ENCODE assay signal across 33 cellular contexts in genomic region chr15:52609593-52609992, GRCh38.
"Had no signal": no experiment of that assay in that cellular context is flagged by ENCODE, and none has a peak within 500 bp of the region (broad histone marks: within the 10 kb centered on the region; RNA-seq: fewer than 3 reads in every experiment).

No MANE protein-coding gene starts in this region.

- H3K36me3 Mint-ChIP-seq: activated naive CD8-positive, alpha-beta T cell treated with anti-CD3 and anti-CD28 coated beads for 36 hours had no signal

- H3K4me3 Mint-ChIP-seq: activated CD4-positive, alpha-beta memory T cell treated with anti-CD3 and anti-CD28 coated beads for 36 hours; activated CD4-positive, alpha-beta T cell treated with anti-CD3 and anti-CD28 coated beads for 36 hours; activated CD4-positive, alpha-beta T cell treated with anti-CD3 and anti-CD28 coated beads, Interleukin-2, amount 10 ng/mL, durations not matched to agents 24 days and 14 days; activated CD8-positive, alpha-beta memory T cell treated with anti-CD3 and anti-CD28 coated beads, Interleukin-2, amount 10 ng/mL, durations not matched to agents 7 days and 5 days; activated CD8-positive, alpha-beta T cell treated with anti-CD3 and anti-CD28 coated beads, Interleukin-2, amount 10 ng/mL, durations not matched to agents 7 days and 5 days; activated naive CD4-positive, alpha-beta T cell treated with anti-CD3 and anti-CD28 coated beads for 36 hours; activated naive CD4-positive, alpha-beta T cell treated with anti-CD3 and anti-CD28 coated beads, Interleukin-2, amount 50 U/mL, for 24 hours; activated naive CD8-positive, alpha-beta T cell treated with anti-CD3 and anti-CD28 coated beads for 36 hours; activated naive CD8-positive, alpha-beta T cell treated with anti-CD3 and anti-CD28 coated beads, Interleukin-2, amount 50 U/mL, for 24 hours; activated T-helper 1 cell treated with anti-CD3 and anti-CD28 coated beads, Interleukin-12 subunit alpha, Interleukin-12 subunit beta, Interleukin-2, Interleukin-4 antibody, amounts not matched to agents 30 ng/mL and 10 ng/mL and 1 ng/mL, durations not matched to agents 14 hours and 24 hours and 36 hours had no signal

- H3K27ac ChIP-seq: adrenal gland, body of pancreas, epithelial cell of prostate, esophagus squamous epithelium, gastroesophageal sphincter had no signal

- H3K4me1 Mint-ChIP-seq: activated CD4-positive, alpha-beta T cell treated with anti-CD3 and anti-CD28 coated beads for 36 hours; activated CD4-positive, alpha-beta T cell treated with anti-CD3 and anti-CD28 coated beads, Interleukin-2, amount 10 ng/mL, durations not matched to agents 24 days and 14 days; activated CD8-positive, alpha-beta memory T cell treated with anti-CD3 and anti-CD28 coated beads, Interleukin-2, amount 10 ng/mL, durations not matched to agents 7 days and 5 days; activated naive CD4-positive, alpha-beta T cell treated with anti-CD3 and anti-CD28 coated beads, Interleukin-2, amount 50 U/mL, for 24 hours; activated naive CD8-positive, alpha-beta T cell treated with anti-CD3 and anti-CD28 coated beads for 36 hours; activated naive CD8-positive, alpha-beta T cell treated with anti-CD3 and anti-CD28 coated beads, Interleukin-2, amount 50 U/mL, for 24 hours had no signal

- H3K4me3 ChIP-seq: adrenal gland, body of pancreas, esophagus squamous epithelium, gastroesophageal sphincter had no signal

- H3K27me3 ChIP-seq: adrenal gland, body of pancreas, esophagus squamous epithelium, gastroesophageal sphincter had no signal

- H3K9me3 ChIP-seq: adrenal gland, body of pancreas, esophagus squamous epithelium, gastroesophageal sphincter had no signal

- H3K27ac Mint-ChIP-seq: activated CD4-positive, alpha-beta memory T cell treated with anti-CD3 and anti-CD28 coated beads for 36 hours; activated CD4-positive, alpha-beta T cell treated with anti-CD3 and anti-CD28 coated beads for 36 hours; activated CD4-positive, alpha-beta T cell treated with anti-CD3 and anti-CD28 coated beads, Interleukin-2, amount 10 ng/mL, durations not matched to agents 24 days and 14 days; activated CD8-positive, alpha-beta memory T cell treated with anti-CD3 and anti-CD28 coated beads, Interleukin-2, amount 10 ng/mL, durations not matched to agents 7 days and 5 days; activated CD8-positive, alpha-beta T cell treated with anti-CD3 and anti-CD28 coated beads, Interleukin-2, amount 10 ng/mL, durations not matched to agents 7 days and 5 days; activated naive CD4-positive, alpha-beta T cell treated with anti-CD3 and anti-CD28 coated beads for 36 hours; activated naive CD4-positive, alpha-beta T cell treated with anti-CD3 and anti-CD28 coated beads, Interleukin-2, amount 50 U/mL, for 24 hours; activated naive CD8-positive, alpha-beta T cell treated with anti-CD3 and anti-CD28 coated beads for 36 hours; activated naive CD8-positive, alpha-beta T cell treated with anti-CD3 and anti-CD28 coated beads, Interleukin-2, amount 50 U/mL, for 24 hours; activated T-helper 1 cell treated with anti-CD3 and anti-CD28 coated beads, Interleukin-12 subunit alpha, Interleukin-12 subunit beta, Interleukin-2, Interleukin-4 antibody, amounts not matched to agents 30 ng/mL and 10 ng/mL and 1 ng/mL, durations not matched to agents 14 hours and 24 hours and 36 hours; activated T-helper 2 cell treated with anti-CD3 and anti-CD28 coated beads, Interferon-gamma antibody, Interleukin-2, Interleukin-4, amounts not matched to agents 10 μg/mL and 5 μg/mL and 100 μg/mL, durations not matched to agents 14 hours and 24 hours and 36 hours had no signal

- FAIRE-seq: colon, endometrium, endothelial cell of umbilical vein had no signal

- H3K4me1 ChIP-seq: esophagus squamous epithelium, gastroesophageal sphincter had no signal

- H3K9me3 Mint-ChIP-seq: activated CD4-positive, alpha-beta memory T cell treated with anti-CD3 and anti-CD28 coated beads for 36 hours; activated CD4-positive, alpha-beta T cell treated with anti-CD3 and anti-CD28 coated beads, Interleukin-2, amount 10 ng/mL, durations not matched to agents 24 days and 14 days; activated naive CD4-positive, alpha-beta T cell treated with anti-CD3 and anti-CD28 coated beads for 36 hours; activated naive CD4-positive, alpha-beta T cell treated with anti-CD3 and anti-CD28 coated beads, Interleukin-2, amount 50 U/mL, for 24 hours; activated naive CD8-positive, alpha-beta T cell treated with anti-CD3 and anti-CD28 coated beads for 36 hours; activated naive CD8-positive, alpha-beta T cell treated with anti-CD3 and anti-CD28 coated beads, Interleukin-2, amount 50 U/mL, for 24 hours; activated T-helper 1 cell treated with anti-CD3 and anti-CD28 coated beads, Interleukin-12 subunit alpha, Interleukin-12 subunit beta, Interleukin-2, Interleukin-4 antibody, amounts not matched to agents 30 ng/mL and 10 ng/mL and 1 ng/mL, durations not matched to agents 14 hours and 24 hours and 36 hours; activated T-helper 2 cell treated with anti-CD3 and anti-CD28 coated beads, Interferon-gamma antibody, Interleukin-2, Interleukin-4, amounts not matched to agents 10 μg/mL and 5 μg/mL and 100 μg/mL, durations not matched to agents 14 hours and 24 hours and 36 hours had no signal

- ATAC-seq: activated CD4-positive, alpha-beta T cell treated with anti-CD3 and anti-CD28 coated beads for 36 hours; activated CD8-positive, alpha-beta memory T cell treated with anti-CD3 and anti-CD28 coated beads, Interleukin-2, amount 10 ng/mL, durations not matched to agents 7 days and 5 days; activated CD8-positive, alpha-beta T cell treated with anti-CD3 and anti-CD28 coated beads, Interleukin-2, amount 10 ng/mL, durations not matched to agents 7 days and 5 days; activated naive CD8-positive, alpha-beta T cell treated with anti-CD3 and anti-CD28 coated beads, Interleukin-2, amount 50 U/mL, for 24 hours; body of pancreas; gastroesophageal sphincter had no signal

- H3K27me3 Mint-ChIP-seq: activated CD4-positive, alpha-beta memory T cell treated with anti-CD3 and anti-CD28 coated beads for 36 hours; activated CD4-positive, alpha-beta T cell treated with anti-CD3 and anti-CD28 coated beads for 36 hours; activated CD4-positive, alpha-beta T cell treated with anti-CD3 and anti-CD28 coated beads, Interleukin-2, amount 10 ng/mL, durations not matched to agents 24 days and 14 days; activated CD8-positive, alpha-beta memory T cell treated with anti-CD3 and anti-CD28 coated beads, Interleukin-2, amount 10 ng/mL, durations not matched to agents 7 days and 5 days; activated naive CD4-positive, alpha-beta T cell treated with anti-CD3 and anti-CD28 coated beads, Interleukin-2, amount 50 U/mL, for 24 hours; activated naive CD8-positive, alpha-beta T cell treated with anti-CD3 and anti-CD28 coated beads for 36 hours; activated naive CD8-positive, alpha-beta T cell treated with anti-CD3 and anti-CD28 coated beads, Interleukin-2, amount 50 U/mL, for 24 hours had no signal

- DNase-seq: activated CD4-positive, alpha-beta memory T cell treated with anti-CD3 and anti-CD28 coated beads for 36 hours; activated CD4-positive, alpha-beta T cell treated with anti-CD3 and anti-CD28 coated beads for 36 hours; activated CD4-positive, alpha-beta T cell treated with anti-CD3 and anti-CD28 coated beads, Interleukin-2, amount 10 ng/mL, durations not matched to agents 24 days and 14 days; activated CD4-positive, CD25-positive, alpha-beta regulatory T cell; activated CD4-positive, CD25-positive, alpha-beta regulatory T cell treated with anti-CD3 and anti-CD28 coated beads, Interleukin-2, amount 50 U/mL, for 72 hours; activated CD8-positive, alpha-beta memory T cell treated with anti-CD3 and anti-CD28 coated beads, Interleukin-2, amount 10 ng/mL, durations not matched to agents 7 days and 5 days; activated CD8-positive, alpha-beta memory T cell treated with anti-CD3 and anti-CD28 coated beads, Interleukin-2, amount 50 U/mL, for 4 hours; activated CD8-positive, alpha-beta T cell treated with anti-CD3 and anti-CD28 coated beads, Interleukin-2, amount 10 ng/mL, durations not matched to agents 7 days and 5 days; activated effector memory CD4-positive, alpha-beta T cell treated with anti-CD3 and anti-CD28 coated beads, Interleukin-2, amount 50 U/mL, for 16 hours; activated naive CD4-positive, alpha-beta T cell treated with anti-CD3 and anti-CD28 coated beads for 36 hours; activated naive CD8-positive, alpha-beta T cell treated with anti-CD3 and anti-CD28 coated beads for 36 hours; activated naive CD8-positive, alpha-beta T cell treated with anti-CD3 and anti-CD28 coated beads, Interleukin-2, amount 50 U/mL, for 24 hours; activated T-cell treated with anti-CD3 and anti-CD28 coated beads, Interleukin-2, amount 50 U/mL, for 1 hour; activated T-cell treated with anti-CD3 and anti-CD28 coated beads, Interleukin-2, amount 50 U/mL, for 48 hours; adrenal gland; amygdala; aorta; body of pancreas; caudate nucleus; cortex of kidney; dermis blood vessel endothelial cell; effector CD8-positive, alpha-beta T cell; esophagus squamous epithelium; foreskin melanocyte; T-helper 2 cell had no signal
